ENCODE assay signal across 26 cellular contexts in genomic region chr10:125631806-125632205, GRCh38. TPM values are rescaled to one million over a fixed set of nuclear protein-coding genes. Genes with fewer than 3 reads are reported as not detected.
"Had no signal": no experiment of that assay in that cellular context is flagged by ENCODE, and none has a peak within 500 bp of the region (broad histone marks: within the 10 kb centered on the region; RNA-seq: fewer than 3 reads in every experiment).

No MANE protein-coding gene starts in this region.

- DNase-seq: activated CD4-positive, alpha-beta memory T cell treated with anti-CD3 and anti-CD28 coated beads for 36 hours; activated CD4-positive, alpha-beta T cell treated with anti-CD3 and anti-CD28 coated beads, Interleukin-2, amount 10 ng/mL, durations not matched to agents 7 days and 5 days; activated CD4-positive, CD25-positive, alpha-beta regulatory T cell; activated CD8-positive, alpha-beta memory T cell treated with anti-CD3 and anti-CD28 coated beads for 24 hours; activated effector memory CD4-positive, alpha-beta T cell treated with anti-CD3 and anti-CD28 coated beads, Interleukin-2, amount 50 U/mL, for 16 hours; activated naive CD4-positive, alpha-beta T cell treated with Interleukin-2 at 50 U/mL for 16 hours; activated T-cell treated with anti-CD3 and anti-CD28 coated beads, Interleukin-2, amount 50 U/mL, for 4 hours; brain microvascular endothelial cell; cerebellar nuclear complex; Kasumi-1; NCI-H1048; NCI-H146; NCI-H1930; NCI-H2107; NCI-H2171 treated with DMSO at 0.1 percent for 48 hours; NCI-H345; NCI-H510A; NCI-H526 treated with DMSO at 0.1 percent for 48 hours; NCI-H82; Peyer's patch; Right ventricle myocardium superior; SJCRH30 had no signal

- ATAC-seq: activated naive CD4-positive, alpha-beta T cell treated with anti-CD3 and anti-CD28 coated beads, Interleukin-2, amount 50 U/mL, for 72 hours; activated T-cell treated with anti-CD3 and anti-CD28 coated beads, Interleukin-2, amount 50 U/mL, for 4 hours had no signal

- H3K36me3 ChIP-seq: brain microvascular endothelial cell, cardiac muscle cell, Peyer's patch, SJCRH30 had no signal

- H3K4me3 ChIP-seq: cardiac muscle cell, Peyer's patch, SJCRH30 had no signal

- H3K27me3 ChIP-seq: brain microvascular endothelial cell, cardiac muscle cell, Peyer's patch, SJCRH30 had no signal

- H3K9me3 ChIP-seq: Peyer's patch, SJCRH30 had no signal

- H3K27ac ChIP-seq: brain microvascular endothelial cell, cardiac muscle cell, Peyer's patch, RWPE1, SJCRH30 had no signal

- H3K4me1 ChIP-seq: Peyer's patch, SJCRH30 had no signal

RNA-seq across cellular contexts. Expression of gene TEX36, which starts 51.2 kb away (rescaled TPM):
- polyA plus RNA-seq: adipose tissue, cardiac muscle cell had no signal
